Comparison of ENCODE assay signal across 8 cellular contexts in the genomic region with DNA sequence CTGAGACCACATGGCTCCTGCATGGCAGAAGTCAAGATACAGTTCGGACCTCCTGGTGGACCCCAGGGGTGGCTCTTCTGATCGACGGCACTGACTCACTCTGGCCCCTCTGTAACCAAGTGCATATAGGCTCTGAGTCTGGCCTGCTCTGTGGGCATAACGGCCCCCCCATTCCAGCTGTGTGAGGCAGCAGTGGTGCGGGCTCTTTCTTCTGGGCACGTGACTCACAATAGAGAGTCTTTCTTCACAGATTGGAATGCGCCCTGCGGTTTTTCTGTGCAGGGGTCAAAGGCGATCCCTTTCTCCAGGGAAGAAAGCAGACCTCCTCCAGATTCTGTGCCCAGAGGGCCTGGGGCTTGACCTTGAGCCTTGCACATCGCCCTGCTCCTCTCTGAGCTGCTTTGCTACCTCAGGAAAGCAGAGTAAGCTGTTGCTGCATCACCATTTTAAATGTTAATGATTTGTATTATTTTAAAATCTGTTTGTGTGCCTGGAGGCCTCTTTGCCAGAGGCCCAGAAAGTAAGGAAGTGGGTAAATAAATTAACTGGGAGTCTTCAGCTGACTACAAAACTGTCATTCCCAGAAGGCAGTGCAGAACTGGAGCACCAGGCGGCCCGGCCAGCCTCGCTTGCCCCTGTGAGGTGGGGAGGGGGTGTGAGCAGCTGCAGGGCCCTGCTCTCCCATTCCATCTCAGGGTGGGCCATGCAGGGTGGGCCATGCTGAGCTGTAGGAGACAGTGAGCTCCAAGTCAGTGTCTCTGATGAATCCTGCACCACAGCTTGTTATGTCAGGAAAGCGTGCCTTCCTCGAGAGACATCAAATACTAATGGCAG.
DNase-seq lines count a peak whose midpoint lies in the region; ATAC-seq, FAIRE-seq and TF ChIP-seq lines count a peak whose summit lies in the region.

No MANE protein-coding gene starts in this region.

- intact Hi-C loops in HepG2 (cut with micrococcal nuclease; ENCODE audit: unreplicated experiment) = no loop called here

- CTCF ChIA-PET in HepG2 (lab: Yijun Ruan, JAX; ENCODE audit: low intra/inter-chr PET ratio, low total read pairs) = no interaction called here

- H3K27me3 ChIP-seq in brain microvascular endothelial cell (replicated peaks) (no peaks in the 10 kb centered on the region), HepG2 (ENCODE audit: control insufficient read depth in 1 of 2, insufficient read depth in 2 of 2, low read length in 2 of 2) (peaks cover 0 to 3% of the 10 kb centered on the region in 2 experiments; a peak in 1 of 5 replicates)

- peak; percentile 70 for FAIRE-seq in HepG2 (lab: Jason Lieb, UNC)

- H3K27ac ChIP-seq in brain microvascular endothelial cell (no peak overlapping the region), HepG2 (ENCODE audit: extremely low read length, insufficient read depth, low read length) (peak overlapping the region; percentile 27)

- TF ChIP-seq POLR2A in HepG2 (IDR thresholded peaks at IDR 0.05; ENCODE audit: insufficient read depth in 1 of 2, low read depth in 2 of 2, low read length in 2 of 2) = no peak

- POLR2A ChIA-PET in HepG2 (lab: Yijun Ruan, JAX) = interaction anchor here (0.8 to 2.6 kb wide), 5 partner anchors 25 to 194 kb away, joined by 3 to 12 read pairs (median 4); no protein-coding TSS in a partner anchor

- H3K36me3 ChIP-seq in brain microvascular endothelial cell (replicated peaks) (no peaks in the 10 kb centered on the region), HepG2 (replicated peaks in 1 of 2; ENCODE audit: control insufficient read depth in 1 of 2, insufficient read depth in 2 of 2, low read length in 2 of 2) (no peaks in the 10 kb centered on the region)

- in situ Hi-C loops in brain microvascular endothelial cell (cut with HindIII; ENCODE audit: low pct_ligation_motif_present, low sequenced_read_pairs) (no loop called here), HepG2 (cut with HindIII; ENCODE audit: extremely low pct_ligation_motif_present, low pct_unique_long_range_greater_than_20kb) (no loop called here)

- no peak overlapping the region for H2AFZ ChIP-seq in HepG2 (ENCODE audit: low read length)

- DNase-seq in COLO829 (ENCODE audit: low spot score) (peak; percentile 55), brain microvascular endothelial cell (peak; percentile 83), HepG2 (ENCODE audit: low spot score) (peak; percentile 89), NAMALWA (ENCODE audit: low spot score) (no peak), SK-N-DZ (ENCODE audit: low spot score) (no peak), NCI-H128 (lab: John Stamatoyannopoulos, UW; ENCODE audit: unreplicated experiment) (no peak), GDM1 (lab: John Stamatoyannopoulos, UW) (no peak)

- no peaks in the 10 kb centered on the region for H3K9me3 ChIP-seq in HepG2 (ENCODE audit: low read length)

- peak; percentile 16 for ATAC-seq in HG03175 (IDR thresholded peaks at IDR 0.05; ENCODE audit: unreplicated experiment)
- ATAC-seq in HepG2 = peak; percentile 90

- peak in 1 of 2 experiments; percentile 76; a peak in 2 of 4 replicates for TF ChIP-seq EP300 in HepG2 (IDR thresholded peaks at IDR 0.05; ENCODE audit: low read depth in 2 of 2, low read length in 2 of 2)
- 0 out of 2 replicates have a peak, but pooled peaks have one; percentile 44 for TF ChIP-seq EP300 in HepG2 (CRISPR knock-in tag; IDR thresholded peaks at IDR 0.05; ENCODE audit: borderline replicate concordance)

- peaks cover 48% of the 10 kb centered on the region for H3K4me1 ChIP-seq in HepG2 (ENCODE audit: insufficient read depth, low read length)

- TF ChIP-seq CTCF in brain microvascular endothelial cell (IDR thresholded peaks at IDR 0.05; ENCODE audit: low read depth, low read length, missing control alignments) (no peak), HepG2 (CRISPR knock-in tag; IDR thresholded peaks at IDR 0.05) (no peak)

- H3K4me3 ChIP-seq in brain microvascular endothelial cell (ENCODE audit: low read depth, low read length) = no peak overlapping the region
- peak overlapping the region in 1 of 3 experiments; percentile 20; a peak in 1 of 6 replicates for H3K4me3 ChIP-seq in HepG2 (replicated peaks in 1 of 3; ENCODE audit: insufficient read depth in 1 of 3, low read depth in 2 of 3, low read length in 3 of 3)

- peak overlapping the region; percentile 57 for H3K4me2 ChIP-seq in HepG2 (ENCODE audit: low read depth, low read length)

- TF ChIP-seq RAD21 in HepG2 (CRISPR knock-in tag; IDR thresholded peaks at IDR 0.05) = no peak

- WGBS in HepG2 (ENCODE audit: low lambda C conversion rate) = 34% methylated on average over 6 of the region's 15 CpGs

- H4K20me1 ChIP-seq in HepG2 (ENCODE audit: insufficient read depth, low read length) = no peaks in the 10 kb centered on the region

- no peak overlapping the region for H3K9ac ChIP-seq in HepG2 (ENCODE audit: insufficient read depth, low read depth, low read length)

- BruUV-seq in HepG2 (replicated peaks; lab: Mats Ljungman, UMichigan) = no TSS peak

- no peaks in the 10 kb centered on the region for H3K79me2 ChIP-seq in HepG2 (ENCODE audit: insufficient read depth, low read length)

TF ChIP-seq in HepG2, 621 proteins besides CTCF, POLR2A, EP300 and RAD21 (continues in another document):
- TF ChIP-seq NR2C2 (CRISPR knock-in tag; IDR thresholded peaks at IDR 0.05; ENCODE audit: borderline replicate concordance) (peak; percentile 77), ARNTL (CRISPR knock-in tag; IDR thresholded peaks at IDR 0.05) (peak; percentile 82), TEAD2 (CRISPR knock-in tag; IDR thresholded peaks at IDR 0.05) (no peak), SMAD1 (CRISPR knock-in tag; IDR thresholded peaks at IDR 0.05; ENCODE audit: borderline replicate concordance, low read depth) (no peak), SMAD3 (CRISPR knock-in tag; IDR thresholded peaks at IDR 0.05) (0 out of 2 replicates have a peak, but pooled peaks have one; percentile 47), ZNF564 (CRISPR knock-in tag; IDR thresholded peaks at IDR 0.05) (0 out of 2 replicates have a peak, but pooled peaks have one; percentile 27), RXRB (CRISPR knock-in tag; IDR thresholded peaks at IDR 0.05; ENCODE audit: borderline replicate concordance) (peak; percentile 36; the same call in 1 of the 2 replicates), SALL1 (CRISPR knock-in tag; IDR thresholded peaks at IDR 0.05) (peak; percentile 83), HDAC2 (CRISPR knock-in tag; IDR thresholded peaks at IDR 0.05) (0 out of 2 replicates have a peak, but pooled peaks have one; percentile 30), NR2F1 (CRISPR knock-in tag; IDR thresholded peaks at IDR 0.05) (peak; percentile 69 to 90; a peak in 3 of 4 replicates), TEAD3 (CRISPR knock-in tag; optimal IDR thresholded peaks at IDR 0.05; ENCODE audit: borderline replicate concordance) (peak; percentile 92), ZC3H4 (CRISPR knock-in tag; IDR thresholded peaks at IDR 0.05; ENCODE audit: borderline replicate concordance) (no peak), ZNF326 (CRISPR knock-in tag; IDR thresholded peaks at IDR 0.05; ENCODE audit: borderline replicate concordance) (no peak), KLF16 (CRISPR knock-in tag; IDR thresholded peaks at IDR 0.05) (peak in 1 of 2 experiments; percentile 20; a peak in 1 of 4 replicates), PHF21A (CRISPR knock-in tag; IDR thresholded peaks at IDR 0.05) (peak; percentile 57; the same call in 1 of the 2 replicates)
- TF ChIP-seq, protein P1, sequence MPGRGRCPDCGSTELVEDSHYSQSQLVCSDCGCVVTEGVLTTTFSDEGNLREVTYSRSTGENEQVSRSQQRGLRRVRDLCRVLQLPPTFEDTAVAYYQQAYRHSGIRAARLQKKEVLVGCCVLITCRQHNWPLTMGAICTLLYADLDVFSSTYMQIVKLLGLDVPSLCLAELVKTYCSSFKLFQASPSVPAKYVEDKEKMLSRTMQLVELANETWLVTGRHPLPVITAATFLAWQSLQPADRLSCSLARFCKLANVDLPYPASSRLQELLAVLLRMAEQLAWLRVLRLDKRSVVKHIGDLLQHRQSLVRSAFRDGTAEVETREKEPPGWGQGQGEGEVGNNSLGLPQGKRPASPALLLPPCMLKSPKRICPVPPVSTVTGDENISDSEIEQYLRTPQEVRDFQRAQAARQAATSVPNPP (CRISPR knock-in tag; IDR thresholded peaks at IDR 0.05) = no peak
- TF ChIP-seq, protein P2, sequence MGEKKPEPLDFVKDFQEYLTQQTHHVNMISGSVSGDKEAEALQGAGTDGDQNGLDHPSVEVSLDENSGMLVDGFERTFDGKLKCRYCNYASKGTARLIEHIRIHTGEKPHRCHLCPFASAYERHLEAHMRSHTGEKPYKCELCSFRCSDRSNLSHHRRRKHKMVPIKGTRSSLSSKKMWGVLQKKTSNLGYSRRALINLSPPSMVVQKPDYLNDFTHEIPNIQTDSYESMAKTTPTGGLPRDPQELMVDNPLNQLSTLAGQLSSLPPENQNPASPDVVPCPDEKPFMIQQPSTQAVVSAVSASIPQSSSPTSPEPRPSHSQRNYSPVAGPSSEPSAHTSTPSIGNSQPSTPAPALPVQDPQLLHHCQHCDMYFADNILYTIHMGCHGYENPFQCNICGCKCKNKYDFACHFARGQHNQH (CRISPR knock-in tag; IDR thresholded peaks at IDR 0.05) = no peak
- TF ChIP-seq, protein P3, sequence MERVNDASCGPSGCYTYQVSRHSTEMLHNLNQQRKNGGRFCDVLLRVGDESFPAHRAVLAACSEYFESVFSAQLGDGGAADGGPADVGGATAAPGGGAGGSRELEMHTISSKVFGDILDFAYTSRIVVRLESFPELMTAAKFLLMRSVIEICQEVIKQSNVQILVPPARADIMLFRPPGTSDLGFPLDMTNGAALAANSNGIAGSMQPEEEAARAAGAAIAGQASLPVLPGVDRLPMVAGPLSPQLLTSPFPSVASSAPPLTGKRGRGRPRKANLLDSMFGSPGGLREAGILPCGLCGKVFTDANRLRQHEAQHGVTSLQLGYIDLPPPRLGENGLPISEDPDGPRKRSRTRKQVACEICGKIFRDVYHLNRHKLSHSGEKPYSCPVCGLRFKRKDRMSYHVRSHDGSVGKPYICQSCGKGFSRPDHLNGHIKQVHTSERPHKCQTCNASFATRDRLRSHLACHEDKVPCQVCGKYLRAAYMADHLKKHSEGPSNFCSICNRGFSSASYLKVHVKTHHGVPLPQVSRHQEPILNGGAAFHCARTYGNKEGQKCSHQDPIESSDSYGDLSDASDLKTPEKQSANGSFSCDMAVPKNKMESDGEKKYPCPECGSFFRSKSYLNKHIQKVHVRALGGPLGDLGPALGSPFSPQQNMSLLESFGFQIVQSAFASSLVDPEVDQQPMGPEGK (CRISPR knock-in tag; IDR thresholded peaks at IDR 0.05) = peak; percentile 91

Comparison
In these comparisons a context has a peak if more than half of its experiments do, and no peak if none do; other contexts are left out.
1. DNase-seq: peak in COLO829 (single experiment), brain microvascular endothelial cell (single experiment) and HepG2 (single experiment); none in NAMALWA (single experiment), SK-N-DZ (single experiment), NCI-H128 (single experiment) and GDM1 (single experiment).